Comparison of ENCODE assay signal across 27 cellular contexts in the genomic region with DNA sequence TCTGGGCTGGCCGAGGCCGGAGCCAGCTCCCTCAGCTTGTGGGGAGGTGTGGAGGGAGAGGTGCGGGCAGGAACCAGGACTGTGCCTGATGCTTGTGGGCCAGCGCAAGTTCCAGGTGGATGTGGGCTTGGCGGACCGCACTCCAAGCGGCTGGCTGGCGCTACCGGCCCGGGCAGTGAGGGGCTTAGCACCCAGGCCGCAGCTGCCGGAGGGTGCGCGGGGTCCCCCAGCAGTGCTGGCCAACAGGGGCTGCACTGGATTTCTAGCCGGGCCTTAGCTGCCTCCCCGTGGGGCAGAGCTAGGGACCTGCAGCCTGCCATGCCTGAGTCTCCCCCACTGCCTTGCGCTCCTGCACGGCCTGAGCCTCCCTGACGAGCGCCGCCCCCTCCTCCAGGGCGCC.
"Had no signal": no experiment of that assay in that cellular context is flagged by ENCODE, and none has a peak within 500 bp of the region (broad histone marks: within the 10 kb centered on the region; RNA-seq: fewer than 3 reads in every experiment).

No MANE protein-coding gene starts in this region.

- H3K27ac ChIP-seq: stomach, suprapubic skin, testis, thoracic aorta, thyroid gland, tibial artery, tibial nerve, transverse colon, upper lobe of left lung, upper lobe of right lung, uterus, vagina had no signal

- H3K27me3 ChIP-seq: testis, thyroid gland, tibial nerve, upper lobe of left lung, uterus, vagina had no signal

- DNase-seq: stimulated activated CD4-positive, alpha-beta T cell treated with anti-CD3 and anti-CD28 coated beads, Interleukin-2, amount 100 ng/mL, for 48 hours; stimulated activated CD4-positive, alpha-beta T cell treated with anti-CD3 and anti-CD28 coated beads, Interleukin-4, amount 100 ng/mL, for 1 hour; stimulated activated CD4-positive, alpha-beta T cell treated with anti-CD3 and anti-CD28 coated beads, Interleukin-4, amount 100 ng/mL, for 24 hours; stimulated activated CD4-positive, alpha-beta T cell treated with anti-CD3 and anti-CD28 coated beads, Interleukin-4, amount 100 ng/mL, for 4 hours; stimulated activated CD8-positive, alpha-beta memory T cell treated with anti-CD3 and anti-CD28 coated beads, Interleukin-4, amount 100 ng/mL, for 48 hours; stimulated activated naive B cell treated with anti-CD40 and anti-IgM and Interleukin-4, amounts not matched to agents 10 μg/mL and 1 μg/mL and 100 μg/mL, for 72 hours; stimulated activated naive CD4-positive, alpha-beta T cell; stimulated activated naive CD4-positive, alpha-beta T cell treated with Interleukin-2 at 50 U/mL for 16 hours; stimulated activated naive CD8-positive, alpha-beta T cell treated with anti-CD3 and anti-CD28 coated beads, Interleukin-15, amount 100 ng/mL, for 72 hours; stimulated activated naive CD8-positive, alpha-beta T cell treated with anti-CD3 and anti-CD28 coated beads, Interleukin-15, Interleukin-2, amounts not matched to agents 100 U/mL and 50 U/mL, for 24 hours; stomach; substantia nigra; testis; thyroid gland; tibial artery; transverse colon; upper lobe of right lung; uterus had no signal

- H3K9me3 Mint-ChIP-seq: stimulated activated effector memory CD8-positive, alpha-beta T cell treated with anti-CD3 and anti-CD28 coated beads, Interleukin-12 subunit alpha, Interleukin-12 subunit beta, amount 100 ng/mL, for 72 hours; stimulated activated memory B cell treated with anti-CD40 and anti-IgM and Interleukin-4, amounts not matched to agents 10 μg/mL and 1 μg/mL and 100 μg/mL, for 72 hours; stimulated activated naive CD8-positive, alpha-beta T cell treated with anti-CD3 and anti-CD28 coated beads, Interleukin-15, amount 100 ng/mL, for 72 hours; type B pancreatic cell had no signal

- H3K36me3 Mint-ChIP-seq: stimulated activated effector memory CD8-positive, alpha-beta T cell treated with anti-CD3 and anti-CD28 coated beads, Interleukin-12 subunit alpha, Interleukin-12 subunit beta, amount 100 ng/mL, for 72 hours; stimulated activated memory B cell treated with anti-CD40 and anti-IgM and Interleukin-4, amounts not matched to agents 10 μg/mL and 1 μg/mL and 100 μg/mL, for 72 hours; stimulated activated naive B cell treated with anti-CD40 and anti-IgM and Interleukin-4, amounts not matched to agents 10 μg/mL and 1 μg/mL and 100 μg/mL, for 72 hours; type B pancreatic cell had no signal

- H3K4me3 ChIP-seq: stomach, suprapubic skin, testis, thoracic aorta, thyroid gland, tibial artery, tibial nerve, transverse colon, upper lobe of left lung, upper lobe of right lung, uterus, vagina had no signal

- H3K36me3 ChIP-seq: stomach, suprapubic skin, thoracic aorta, thyroid gland, tibial artery, tibial nerve, transverse colon, upper lobe of left lung, upper lobe of right lung, uterus, vagina had no signal

- ATAC-seq: stimulated activated memory B cell treated with anti-CD40 and anti-IgM and Interleukin-4, amounts not matched to agents 10 μg/mL and 1 μg/mL and 100 μg/mL, for 72 hours; stimulated activated naive B cell treated with anti-CD40 and anti-IgM and Interleukin-4, amounts not matched to agents 10 μg/mL and 1 μg/mL and 100 μg/mL, for 72 hours; stimulated activated naive CD8-positive, alpha-beta T cell treated with anti-CD3 and anti-CD28 coated beads, Interleukin-15, amount 100 ng/mL, for 72 hours; stimulated activated naive CD8-positive, alpha-beta T cell treated with anti-CD3 and anti-CD28 coated beads, Interleukin-15, Interleukin-2, amounts not matched to agents 100 U/mL and 50 U/mL, for 24 hours; upper lobe of right lung had no signal

- H3K27ac Mint-ChIP-seq: stimulated activated effector memory CD8-positive, alpha-beta T cell treated with anti-CD3 and anti-CD28 coated beads, Interleukin-12 subunit alpha, Interleukin-12 subunit beta, amount 100 ng/mL, for 72 hours; stimulated activated memory B cell treated with anti-CD40 and anti-IgM and Interleukin-4, amounts not matched to agents 10 μg/mL and 1 μg/mL and 100 μg/mL, for 72 hours; stimulated activated naive B cell treated with anti-CD40 and anti-IgM and Interleukin-4, amounts not matched to agents 10 μg/mL and 1 μg/mL and 100 μg/mL, for 72 hours; stimulated activated naive CD8-positive, alpha-beta T cell treated with anti-CD3 and anti-CD28 coated beads, Interleukin-15, amount 100 ng/mL, for 72 hours; stimulated activated naive CD8-positive, alpha-beta T cell treated with anti-CD3 and anti-CD28 coated beads, Interleukin-15, Interleukin-2, amounts not matched to agents 100 ng/mL and 50 ng/mL, for 24 hours; type B pancreatic cell had no signal

- H3K4me1 ChIP-seq: stomach, suprapubic skin, testis, thyroid gland, tibial artery, tibial nerve, transverse colon, upper lobe of left lung, upper lobe of right lung, uterus, vagina had no signal

- H3K9me3 ChIP-seq: suprapubic skin, testis, thoracic aorta, thyroid gland, tibial artery, transverse colon, upper lobe of left lung, upper lobe of right lung, uterus, vagina had no signal

- H3K4me3 Mint-ChIP-seq: stimulated activated effector memory CD8-positive, alpha-beta T cell treated with anti-CD3 and anti-CD28 coated beads, Interleukin-12 subunit alpha, Interleukin-12 subunit beta, amount 100 ng/mL, for 72 hours; stimulated activated memory B cell treated with anti-CD40 and anti-IgM and Interleukin-4, amounts not matched to agents 10 μg/mL and 1 μg/mL and 100 μg/mL, for 72 hours; stimulated activated naive B cell treated with anti-CD40 and anti-IgM and Interleukin-4, amounts not matched to agents 10 μg/mL and 1 μg/mL and 100 μg/mL, for 72 hours; stimulated activated naive CD8-positive, alpha-beta T cell treated with anti-CD3 and anti-CD28 coated beads, Interleukin-15, amount 100 ng/mL, for 72 hours; stimulated activated naive CD8-positive, alpha-beta T cell treated with anti-CD3 and anti-CD28 coated beads, Interleukin-15, Interleukin-2, amounts not matched to agents 100 ng/mL and 50 ng/mL, for 24 hours; type B pancreatic cell had no signal

- H3K4me1 Mint-ChIP-seq: stimulated activated effector memory CD8-positive, alpha-beta T cell treated with anti-CD3 and anti-CD28 coated beads, Interleukin-12 subunit alpha, Interleukin-12 subunit beta, amount 100 ng/mL, for 72 hours; stimulated activated memory B cell treated with anti-CD40 and anti-IgM and Interleukin-4, amounts not matched to agents 10 μg/mL and 1 μg/mL and 100 μg/mL, for 72 hours; stimulated activated naive B cell treated with anti-CD40 and anti-IgM and Interleukin-4, amounts not matched to agents 10 μg/mL and 1 μg/mL and 100 μg/mL, for 72 hours; stimulated activated naive CD8-positive, alpha-beta T cell treated with anti-CD3 and anti-CD28 coated beads, Interleukin-15, amount 100 ng/mL, for 72 hours had no signal
